ENCODE assay signal across 8 cellular contexts in the genomic region with DNA sequence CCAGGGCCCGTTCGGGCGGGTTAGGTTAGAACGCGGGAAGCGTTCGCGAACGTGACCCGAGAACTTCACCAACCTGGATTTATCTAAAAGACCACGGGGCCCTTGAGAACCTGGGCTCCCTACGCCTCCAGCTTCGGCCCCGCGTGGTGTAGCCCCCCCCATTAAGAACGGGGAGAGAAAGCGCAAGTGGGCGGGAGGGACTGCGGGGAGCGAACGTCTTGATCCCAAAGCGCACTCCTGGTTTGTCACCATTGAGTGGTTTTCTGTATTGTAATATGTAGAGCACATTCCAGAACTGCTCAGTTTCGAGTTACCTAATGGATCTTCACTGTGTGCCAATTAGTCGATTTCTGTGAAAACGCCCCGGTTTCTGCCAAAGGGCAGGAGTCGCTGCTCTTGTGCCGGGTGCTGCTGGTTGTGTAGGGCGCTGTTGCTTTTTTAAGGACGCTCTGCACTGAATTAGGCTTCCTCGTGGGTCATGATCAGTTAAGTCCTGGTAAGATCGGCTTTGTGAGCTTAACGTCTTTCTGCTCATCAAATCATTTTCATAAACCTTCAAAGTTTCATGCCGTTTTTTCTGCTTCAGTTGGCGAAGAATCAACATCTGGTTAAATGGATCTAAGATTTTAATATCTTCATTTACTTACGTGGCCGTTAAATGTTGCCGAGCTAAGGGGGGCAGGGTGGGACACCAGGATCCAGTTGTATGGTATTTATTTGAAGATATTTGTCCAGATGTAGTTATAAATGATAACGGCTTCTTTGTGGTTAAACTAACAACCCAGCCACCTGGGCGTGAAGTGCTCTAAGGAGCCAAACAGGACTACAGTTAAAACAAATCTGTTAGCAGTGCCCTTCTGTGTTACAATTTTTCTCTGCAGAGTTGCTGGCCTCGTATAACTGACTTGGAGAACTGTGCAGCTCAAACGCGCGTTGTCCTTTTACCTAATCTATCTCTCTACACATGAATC. TPM values are rescaled to one million over a fixed set of nuclear protein-coding genes. Genes with fewer than 3 reads are reported as not detected.
DNase-seq lines count a peak whose midpoint lies in the region; ATAC-seq and TF ChIP-seq lines count a peak whose summit lies in the region.

No MANE protein-coding gene starts in this region.

- no peaks in the 10 kb centered on the region for H3K36me3 ChIP-seq in left ventricle myocardium inferior

- H3K9me3 Mint-ChIP-seq in activated naive CD4-positive, alpha-beta T cell treated with anti-CD3 and anti-CD28 coated beads, Interleukin-2, amount 50 U/mL, for 24 hours = no peaks in the 10 kb centered on the region

- H3K4me3 ChIP-seq in left ventricle myocardium inferior = peak overlapping the region; percentile 81

- peaks cover 2% of the 10 kb centered on the region for H3K27me3 Mint-ChIP-seq in activated naive CD4-positive, alpha-beta T cell treated with anti-CD3 and anti-CD28 coated beads, Interleukin-2, amount 50 U/mL, for 24 hours

- no peaks in the 10 kb centered on the region for H3K9me3 ChIP-seq in left ventricle myocardium inferior (replicated peaks)

- intact Hi-C loops in left ventricle myocardium inferior (cut with micrococcal nuclease) = no loop called here
- intact Hi-C loops in sciatic nerve (cut with DNase I) = loop anchor here (2.0 kb wide), 1 partner anchor 234 kb away; no protein-coding TSS in a partner anchor

- H3K27ac ChIP-seq in left ventricle myocardium inferior (replicated peaks) = no peak overlapping the region

- peak overlapping the region; percentile 93 for H3K27ac Mint-ChIP-seq in activated naive CD4-positive, alpha-beta T cell treated with anti-CD3 and anti-CD28 coated beads, Interleukin-2, amount 50 U/mL, for 24 hours

- DNase-seq in DMS79 (lab: John Stamatoyannopoulos, UW) = peak; percentile 16
- peak; percentile 45 for DNase-seq in HuH-7 (ENCODE audit: low spot score)
- peak; percentile 62 for DNase-seq in SIG-M5 treated with dmso at 0.1 percent for 504 hours (lab: John Stamatoyannopoulos, UW; ENCODE audit: unreplicated experiment)
- DNase-seq in left ventricle myocardium inferior = no peak
- peak; percentile 61 for DNase-seq in sciatic nerve (ENCODE audit: low spot score)
- no peak for DNase-seq in cortex of kidney (lab: John Stamatoyannopoulos, UW)

- no peak for TF ChIP-seq CTCF in left ventricle myocardium inferior (IDR thresholded peaks at IDR 0.05; ENCODE audit: borderline replicate concordance)

- peak overlapping the region; percentile 93 for H3K4me3 Mint-ChIP-seq in activated naive CD4-positive, alpha-beta T cell treated with anti-CD3 and anti-CD28 coated beads, Interleukin-2, amount 50 U/mL, for 24 hours

- no peaks in the 10 kb centered on the region for H3K36me3 Mint-ChIP-seq in activated naive CD4-positive, alpha-beta T cell treated with anti-CD3 and anti-CD28 coated beads, Interleukin-2, amount 50 U/mL, for 24 hours

- peaks cover 23% of the 10 kb centered on the region for H3K4me1 ChIP-seq in left ventricle myocardium inferior

- no peaks in the 10 kb centered on the region for H3K27me3 ChIP-seq in left ventricle myocardium inferior (ENCODE audit: low read depth)

- ATAC-seq in GM21526 (IDR thresholded peaks at IDR 0.05; ENCODE audit: low FRiP score, unreplicated experiment) = peak; percentile 40
- ATAC-seq in sciatic nerve = peak; percentile 54

- peaks cover 37% of the 10 kb centered on the region for H3K4me1 Mint-ChIP-seq in activated naive CD4-positive, alpha-beta T cell treated with anti-CD3 and anti-CD28 coated beads, Interleukin-2, amount 50 U/mL, for 24 hours

RNA-seq across cellular contexts. Expression of a gene that starts 0.8 kb away (rescaled TPM):
- total RNA-seq in left ventricle myocardium inferior = 0.38 TPM
- total RNA-seq in sciatic nerve = not detected

Comparison
In these comparisons a context has a peak if more than half of its experiments do, and no peak if none do; other contexts are left out.
1. DNase-seq: peak in DMS79 (single experiment), HuH-7 (single experiment), SIG-M5 treated with dmso at 0.1 percent for 504 hours (single experiment) and sciatic nerve (single experiment); none in left ventricle myocardium inferior (single experiment) and cortex of kidney (single experiment).